Comparison of ENCODE assay signal across 31 cellular contexts in genomic region chr4:47513493-47513892, GRCh38.
"Had no signal": no experiment of that assay in that cellular context is flagged by ENCODE, and none has a peak within 500 bp of the region (broad histone marks: within the 10 kb centered on the region; RNA-seq: fewer than 3 reads in every experiment).

No MANE protein-coding gene starts in this region.

- DNase-seq: hypothalamus; immature natural killer cell; kidney; left colon; left lung; mesendoderm; naive thymus-derived CD4-positive, alpha-beta T cell; nucleus accumbens; pancreas; posterior cingulate gyrus; retina; right cardiac atrium; stimulated activated CD4-positive, alpha-beta T cell treated with anti-CD3 and anti-CD28 coated beads, Interleukin-12 subunit alpha, Interleukin-12 subunit beta, amount 100 ng/mL, for 4 hours; stimulated activated CD4-positive, alpha-beta T cell treated with anti-CD3 and anti-CD28 coated beads, Interleukin-15, amount 100 ng/mL, for 24 hours; stimulated activated CD4-positive, alpha-beta T cell treated with anti-CD3 and anti-CD28 coated beads, Interleukin-2, amount 100 ng/mL, for 24 hours; stimulated activated CD4-positive, alpha-beta T cell treated with anti-CD3 and anti-CD28 coated beads, Interleukin-4, amount 100 ng/mL, for 1 hour; stimulated activated naive B cell treated with anti-CD40 and anti-IgM and Interleukin-4, amounts not matched to agents 10 μg/mL and 1 μg/mL and 100 μg/mL, for 72 hours; stimulated activated naive CD8-positive, alpha-beta T cell treated with anti-CD3 and anti-CD28 coated beads, Interleukin-15, Interleukin-2, amounts not matched to agents 100 U/mL and 50 U/mL, for 24 hours; stomach; testis; thyroid gland; transverse colon; upper lobe of left lung had no signal

- H3K4me3 Mint-ChIP-seq: immature natural killer cell; mesothelial cell of epicardium; naive thymus-derived CD4-positive, alpha-beta T cell; natural killer cell treated with Interleukin-12 subunit alpha and Interleukin-12 subunit beta and Interleukin-15 and Interleukin-18, amount 100 ng/mL, for 72 hours; stimulated activated naive B cell treated with anti-CD40 and anti-IgM and Interleukin-4, amounts not matched to agents 10 μg/mL and 1 μg/mL and 100 μg/mL, for 72 hours had no signal

- ATAC-seq: left colon; left lung; naive thymus-derived CD4-positive, alpha-beta T cell; natural killer cell treated with Interleukin-12 subunit alpha and Interleukin-12 subunit beta and Interleukin-15 and Interleukin-18, amount 100 ng/mL, for 72 hours; pancreas; right cardiac atrium; sciatic nerve; stimulated activated naive B cell treated with anti-CD40 and anti-IgM and Interleukin-4, amounts not matched to agents 10 μg/mL and 1 μg/mL and 100 μg/mL, for 72 hours; stimulated activated naive CD8-positive, alpha-beta T cell treated with anti-CD3 and anti-CD28 coated beads, Interleukin-15, Interleukin-2, amounts not matched to agents 100 U/mL and 50 U/mL, for 24 hours had no signal

- H3K9me3 Mint-ChIP-seq: natural killer cell treated with Interleukin-12 subunit alpha and Interleukin-12 subunit beta and Interleukin-15 and Interleukin-18, amount 100 ng/mL, for 72 hours had no signal

- H3K27me3 ChIP-seq: left lung, pancreas, stomach, testis, thyroid gland, transverse colon, upper lobe of left lung, vagina had no signal

- H3K27me3 Mint-ChIP-seq: natural killer cell treated with Interleukin-12 subunit alpha and Interleukin-12 subunit beta and Interleukin-15 and Interleukin-18, amount 100 ng/mL, for 72 hours; stimulated activated naive B cell treated with anti-CD40 and anti-IgM and Interleukin-4, amounts not matched to agents 10 μg/mL and 1 μg/mL and 100 μg/mL, for 72 hours had no signal

- H3K4me3 ChIP-seq: left lung, lung, pancreas, prostate gland, skin epidermis, stomach, testis, thyroid gland, transverse colon, upper lobe of left lung, vagina had no signal

- H3K9me3 ChIP-seq: left lung, pancreas, prostate gland, stomach, testis, thyroid gland, transverse colon, upper lobe of left lung, vagina had no signal

- H3K27ac ChIP-seq: left lung, pancreas, prostate gland, skin epidermis, stomach, testis, thyroid gland, transverse colon, upper lobe of left lung, vagina had no signal

- H3K36me3 ChIP-seq: pancreas, prostate gland had no signal

- H3K4me1 ChIP-seq: prostate gland, testis had no signal

- H3K27ac Mint-ChIP-seq: immature natural killer cell; mesothelial cell of epicardium; naive thymus-derived CD4-positive, alpha-beta T cell; natural killer cell treated with Interleukin-12 subunit alpha and Interleukin-12 subunit beta and Interleukin-15 and Interleukin-18, amount 100 ng/mL, for 72 hours; stimulated activated naive B cell treated with anti-CD40 and anti-IgM and Interleukin-4, amounts not matched to agents 10 μg/mL and 1 μg/mL and 100 μg/mL, for 72 hours had no signal

- FAIRE-seq: islet of Langerhans, kidney, pancreas had no signal
